In genomic region chr14:77843155-77843554, GRCh38 we compare ENCODE assay signal across 23 cellular contexts. TPM values are rescaled to one million over a fixed set of nuclear protein-coding genes. Genes with fewer than 3 reads are reported as not detected.
DNase-seq lines count a peak whose midpoint lies in the region; ATAC-seq, FAIRE-seq and TF ChIP-seq lines count a peak whose summit lies in the region.
"Had no signal": no experiment of that assay in that cellular context is flagged by ENCODE, and none has a peak within 500 bp of the region (broad histone marks: within the 10 kb centered on the region; RNA-seq: fewer than 3 reads in every experiment).

No MANE protein-coding gene starts in this region.

- no peak for FAIRE-seq in GM12891 (lab: Jason Lieb, UNC)
- FAIRE-seq: GM12878, H1 had no signal

- peaks cover 3% of the 10 kb centered on the region for H4K20me1 ChIP-seq in osteoblast (ENCODE audit: insufficient read depth, low read length)

- H3K4me1 ChIP-seq in osteoblast (ENCODE audit: insufficient read depth, low read length): no peaks in the 10 kb centered on the region
- H3K4me1 ChIP-seq: BE2C had no signal

- no peaks in the 10 kb centered on the region for H3K27me3 Mint-ChIP-seq in T-helper 17 cell
- H3K27me3 Mint-ChIP-seq: CD4-positive, CD25-positive, alpha-beta regulatory T cell; IgD-negative memory B cell had no signal

- peak overlapping the region; percentile 9 for H2AFZ ChIP-seq in osteoblast (ENCODE audit: low read length)

- H3K4me1 Mint-ChIP-seq in T-helper 17 cell: peaks cover 16% of the 10 kb centered on the region
- H3K4me1 Mint-ChIP-seq: IgD-negative memory B cell had no signal

- H3K36me3 ChIP-seq in osteoblast (ENCODE audit: insufficient read depth, low read length): no peaks in the 10 kb centered on the region
- H3K36me3 ChIP-seq: BE2C, MG63 had no signal

- ATAC-seq in T-helper 17 cell (no peak), GM21723 (IDR thresholded peaks at IDR 0.05; ENCODE audit: unreplicated experiment) (no peak), GM21619 (IDR thresholded peaks at IDR 0.05; ENCODE audit: unreplicated experiment) (no peak)
- ATAC-seq: GM12878 had no signal

- H3K27me3 ChIP-seq in osteoblast (ENCODE audit: insufficient read depth, low read length): no peaks in the 10 kb centered on the region
- H3K27me3 ChIP-seq: BE2C, MG63 had no signal

- TF ChIP-seq CTCF in osteoblast (IDR thresholded peaks at IDR 0.05; ENCODE audit: extremely low read depth, low read depth, low read length): no peak

- H3K4me3 Mint-ChIP-seq in T-helper 17 cell: no peak overlapping the region
- H3K4me3 Mint-ChIP-seq: CD4-positive, CD25-positive, alpha-beta regulatory T cell; IgD-negative memory B cell had no signal

- H3K27ac ChIP-seq in osteoblast (ENCODE audit: low read depth, low read length): no peak overlapping the region

- no peak overlapping the region for H3K4me2 ChIP-seq in osteoblast (ENCODE audit: insufficient read depth, low read length)

- peak; percentile 9 for DNase-seq in NCI-H2171 treated with DMSO at 0.1 percent for 48 hours (lab: John Stamatoyannopoulos, UW)
- DNase-seq in NCI-H2171 (lab: John Stamatoyannopoulos, UW): no peak
- DNase-seq in T-helper 17 cell: no peak
- DNase-seq in osteoblast (ENCODE audit: insufficient read length, low spot score, missing footprints): no peak
- no peak for DNase-seq in GM12891 (ENCODE audit: insufficient read length, low spot score)
- no peak for DNase-seq in NCI-H1105 treated with DMSO at 0.1 percent for 48 hours (lab: John Stamatoyannopoulos, UW)
- DNase-seq: 8988T; BE2C; CD4-positive, CD25-positive, alpha-beta regulatory T cell; COR-L47; Kasumi-1; MG63; NCI-H1417 treated with DMSO at 0.1 percent for 48 hours; NCI-H187 treated with DMSO at 0.1 percent for 48 hours; NCI-H345; NCI-H748 treated with DMSO at 0.1 percent for 48 hours; SHP77 had no signal

- peak overlapping the region; percentile 11 for H3K27ac Mint-ChIP-seq in T-helper 17 cell

- H3K4me3 ChIP-seq in osteoblast (ENCODE audit: insufficient read depth, low read length): no peak overlapping the region
- H3K4me3 ChIP-seq: GM12878, MG63, SK-N-MC had no signal

- peaks cover 8% of the 10 kb centered on the region for H3K36me3 Mint-ChIP-seq in T-helper 17 cell (ENCODE audit: low read depth)

- H3K9me3 ChIP-seq in T-helper 17 cell (ENCODE audit: control insufficient read depth, low read length, poor library complexity, severe bottlenecking): no peaks in the 10 kb centered on the region
- H3K9me3 ChIP-seq in osteoblast (ENCODE audit: low read depth, low read length): no peaks in the 10 kb centered on the region
- H3K9me3 ChIP-seq: BE2C, MG63 had no signal

- no peaks in the 10 kb centered on the region for H3K79me2 ChIP-seq in osteoblast (ENCODE audit: insufficient read depth, low read length)

- TF ChIP-seq POLR2A in GM12891 (IDR thresholded peaks at IDR 0.05; ENCODE audit: low read depth, low read length): no peak

TF ChIP-seq in GM12891, 5 proteins besides CTCF, POLR2A, EP300 and RAD21:
- TF ChIP-seq SPI1 (IDR thresholded peaks at IDR 0.05; ENCODE audit: low read depth, low read length): no peak
- no peak for TF ChIP-seq PAX5 (IDR thresholded peaks at IDR 0.05; ENCODE audit: insufficient read depth, low read length, severe bottlenecking)
- TF ChIP-seq TAF1 (IDR thresholded peaks at IDR 0.05; ENCODE audit: low read depth, low read length): no peak
- TF ChIP-seq POU2F2 (IDR thresholded peaks at IDR 0.05; ENCODE audit: low read depth, low read length): no peak
- TF ChIP-seq POLR2AphosphoS5 (IDR thresholded peaks at IDR 0.05; ENCODE audit: low read depth, low read length): no peak

RNA-seq across cellular contexts. Expression of gene ADCK1, which starts 43.2 kb away (rescaled TPM):
- 1 to 10 TPM; 4.7 to 5.1 TPM for total RNA-seq in T-helper 17 cell
- 9.0 and 9.1 TPM in 2 replicates for total RNA-seq in osteoblast
- 3.8 TPM for polyA plus RNA-seq in GM12891 (2012; ENCODE audit: low read depth, missing spikeins)
